ENCODE assay signal across 26 cellular contexts in the genomic region with DNA sequence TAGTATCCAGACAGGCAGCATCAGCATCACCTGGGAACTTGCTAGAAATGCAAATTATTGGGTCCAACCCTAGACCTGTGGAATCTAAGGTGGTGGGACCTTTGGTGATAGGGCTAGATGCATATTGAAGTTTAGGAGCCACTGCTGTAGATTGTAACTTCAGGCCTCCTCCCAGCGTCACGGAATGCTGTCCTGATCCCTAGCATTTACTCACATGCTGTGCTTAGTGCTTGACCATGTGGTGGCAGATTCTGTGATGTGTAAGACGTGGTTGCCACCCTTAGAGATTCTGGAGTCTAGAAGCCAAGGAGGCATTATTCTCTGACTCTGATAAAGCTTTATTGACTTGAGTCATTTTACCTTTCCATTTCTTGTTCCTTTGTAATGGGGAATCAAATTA. TPM values are rescaled to one million over a fixed set of nuclear protein-coding genes. Genes with fewer than 3 reads are reported as not detected.
DNase-seq lines count a peak whose midpoint lies in the region; ATAC-seq, FAIRE-seq and TF ChIP-seq lines count a peak whose summit lies in the region.
"Had no signal": no experiment of that assay in that cellular context is flagged by ENCODE, and none has a peak within 500 bp of the region (broad histone marks: within the 10 kb centered on the region; RNA-seq: fewer than 3 reads in every experiment).

No MANE protein-coding gene starts in this region.

- H3K27ac Mint-ChIP-seq in T-helper 17 cell: peak overlapping the region; percentile 65
- H3K27ac Mint-ChIP-seq: activated CD4-positive, alpha-beta memory T cell treated with anti-CD3 and anti-CD28 coated beads for 36 hours; natural killer cell; T-helper 1 cell treated with Interleukin-12 subunit alpha and Interleukin-12 subunit beta and Interleukin-4 antibody, amounts not matched to agents 30 μg/mL and 1 μg/mL, for 36 hours had no signal

- peak; percentile 29 for FAIRE-seq in keratinocyte (lab: Jason Lieb, UNC)
- FAIRE-seq: D721Med, islet of Langerhans had no signal

- WGBS in GM23248 (ENCODE audit: low coverage in 1 of 2, low lambda C conversion rate in 2 of 2, missing lambda C conversion rate in 2 of 2), 2 experiments: 39 to 40% methylated on average over 3 of the region's 3 CpGs

- DNase-seq in GM23248 (peak; percentile 66), T-helper 17 cell (no peak), keratinocyte (ENCODE audit: low read depth, low spot score) (no peak), putamen (ENCODE audit: low spot score) (no peak), NCI-H1930 (lab: John Stamatoyannopoulos, UW) (no peak)
- DNase-seq: activated CD4-positive, alpha-beta memory T cell treated with anti-CD3 and anti-CD28 coated beads for 36 hours; activated naive CD4-positive, alpha-beta T cell treated with Interleukin-2 at 50 U/mL for 16 hours; anterior cingulate cortex; cerebellar nuclear complex; effector CD4-positive, alpha-beta T cell; IMR-90; mesenchymal stem cell; natural killer cell; NCI-H1436; NCI-H774; WERI-Rb-1 had no signal

- peaks cover 11% of the 10 kb centered on the region for H3K36me3 Mint-ChIP-seq in T-helper 17 cell (ENCODE audit: low read depth)
- H3K36me3 Mint-ChIP-seq: natural killer cell had no signal

- H3K9me3 ChIP-seq in GM23248 (ENCODE audit: low read depth) (no peaks in the 10 kb centered on the region), T-helper 17 cell (ENCODE audit: control insufficient read depth, low read length, poor library complexity, severe bottlenecking) (no peaks in the 10 kb centered on the region), keratinocyte (ENCODE audit: control insufficient read depth, low read depth, low read length) (no peaks in the 10 kb centered on the region), subcutaneous abdominal adipose tissue (ENCODE audit: control insufficient read depth in 5 of 5, low read length in 5 of 5) (no peaks in the 10 kb centered on the region)
- H3K9me3 ChIP-seq: esophagus muscularis mucosa, thoracic aorta had no signal

- H3K4me2 ChIP-seq in GM23248 (ENCODE audit: unreplicated experiment) (no peak overlapping the region), keratinocyte (ENCODE audit: control insufficient read depth, extremely low read depth, insufficient read depth, low read depth, low read length) (no peak overlapping the region)

- H3K27ac ChIP-seq in GM23248: no peak overlapping the region
- no peak overlapping the region for H3K27ac ChIP-seq in keratinocyte (ENCODE audit: control insufficient read depth, insufficient read depth, low read length)
- peak overlapping the region; percentile 14 for H3K27ac ChIP-seq in subcutaneous abdominal adipose tissue (ENCODE audit: low read depth, low read length)
- H3K27ac ChIP-seq: thoracic aorta, WERI-Rb-1 had no signal

- H3K4me3 ChIP-seq in GM23248 (no peak overlapping the region), keratinocyte (ENCODE audit: control insufficient read depth in 2 of 3, extremely low read depth in 1 of 3, insufficient read depth in 2 of 3, low read depth in 1 of 3, low read length in 3 of 3) (no peak overlapping the region), subcutaneous abdominal adipose tissue (ENCODE audit: low read depth in 1 of 5, low read length in 5 of 5) (no peak overlapping the region)
- H3K4me3 ChIP-seq: esophagus muscularis mucosa, thoracic aorta had no signal

- no peaks in the 10 kb centered on the region for H3K27me3 Mint-ChIP-seq in T-helper 17 cell
- H3K27me3 Mint-ChIP-seq: activated CD4-positive, alpha-beta memory T cell treated with anti-CD3 and anti-CD28 coated beads for 36 hours had no signal

- no peaks in the 10 kb centered on the region for H3K9me2 ChIP-seq in GM23248 (ENCODE audit: insufficient read depth)

- no peaks in the 10 kb centered on the region for H3K9me1 ChIP-seq in keratinocyte (ENCODE audit: control insufficient read depth, extremely low read depth, insufficient read depth, low read length)

- H3K9ac ChIP-seq in GM23248 (no peak overlapping the region), keratinocyte (ENCODE audit: control insufficient read depth, extremely low read depth, insufficient read depth, low read length) (no peak overlapping the region), subcutaneous abdominal adipose tissue (ENCODE audit: low read length in 5 of 5) (no peak overlapping the region)

- in situ Hi-C loops in GM23248 (cut with MboI): no loop called here

- H4K20me1 ChIP-seq in GM23248 (ENCODE audit: insufficient read depth): no peaks in the 10 kb centered on the region
- H4K20me1 ChIP-seq in keratinocyte (ENCODE audit: control insufficient read depth, extremely low read depth, insufficient read depth, low read length): no peaks in the 10 kb centered on the region

- no peaks in the 10 kb centered on the region; the same call in 1 of the 2 replicates for H3K36me3 ChIP-seq in GM23248 (ENCODE audit: low read depth)
- peaks cover 6 to 17% of the 10 kb centered on the region in 2 experiments for H3K36me3 ChIP-seq in keratinocyte (ENCODE audit: control insufficient read depth in 2 of 2, extremely low read depth in 1 of 2, insufficient read depth in 2 of 2, low read length in 2 of 2)
- H3K36me3 ChIP-seq in subcutaneous abdominal adipose tissue (ENCODE audit: control insufficient read depth in 5 of 5, insufficient read depth in 5 of 5, low read length in 5 of 5): peaks cover 7 to 19% (median 13%) of the 10 kb centered on the region in 5 donors
- H3K36me3 ChIP-seq: WERI-Rb-1 had no signal

- ATAC-seq in T-helper 17 cell (no peak), GM19023 (IDR thresholded peaks at IDR 0.05; ENCODE audit: unreplicated experiment) (no peak)
- ATAC-seq: HCT116, natural killer cell had no signal

- TF ChIP-seq CTCF in keratinocyte (optimal IDR thresholded peaks at IDR 0.05 in 1 of 3, IDR thresholded peaks at IDR 0.05 in 1 of 3, conservative IDR thresholded peaks at IDR 0.05 in 1 of 3; ENCODE audit: extremely low read depth in 1 of 3, insufficient read depth in 2 of 3, low read length in 3 of 3): no peak

- H2AFZ ChIP-seq in GM23248 (no peak overlapping the region), keratinocyte (ENCODE audit: control insufficient read depth, low read length) (no peak overlapping the region)

- H3K4me1 Mint-ChIP-seq in T-helper 17 cell: peaks cover 14% of the 10 kb centered on the region
- H3K4me1 Mint-ChIP-seq: natural killer cell had no signal

- H3K4me1 ChIP-seq in GM23248 (ENCODE audit: insufficient read depth) (peaks cover 43% of the 10 kb centered on the region), keratinocyte (ENCODE audit: control insufficient read depth, extremely low read depth, insufficient read depth, low read length) (no peaks in the 10 kb centered on the region), subcutaneous abdominal adipose tissue (ENCODE audit: control insufficient read depth in 5 of 5, insufficient read depth in 5 of 5, low read length in 5 of 5) (peaks cover 1 to 33% (median 15%) of the 10 kb centered on the region in 5 donors)

- H3K4me3 Mint-ChIP-seq in T-helper 17 cell: no peak overlapping the region
- H3K4me3 Mint-ChIP-seq: activated CD4-positive, alpha-beta memory T cell treated with anti-CD3 and anti-CD28 coated beads for 36 hours; natural killer cell; T-helper 1 cell treated with Interleukin-12 subunit alpha and Interleukin-12 subunit beta and Interleukin-4 antibody, amounts not matched to agents 30 μg/mL and 1 μg/mL, for 36 hours had no signal

- peaks cover 100% of the 10 kb centered on the region for H3K79me2 ChIP-seq in GM23248 (ENCODE audit: insufficient read depth)
- H3K79me2 ChIP-seq in keratinocyte (ENCODE audit: control insufficient read depth, insufficient read depth, low read length): peaks cover 48% of the 10 kb centered on the region

- dilution Hi-C loops in keratinocyte (cut with MboI; ENCODE audit: extremely low pct_ligation_motif_present, low sequenced_read_pairs): no loop called here

- H3F3A ChIP-seq in GM23248 (ENCODE audit: insufficient read depth): peaks cover 16% of the 10 kb centered on the region

- H3K27me3 ChIP-seq in GM23248 (replicated peaks; ENCODE audit: insufficient read depth): no peaks in the 10 kb centered on the region
- H3K27me3 ChIP-seq in keratinocyte (ENCODE audit: control insufficient read depth, extremely low read depth, insufficient read depth, low read length): no peaks in the 10 kb centered on the region
- H3K27me3 ChIP-seq in subcutaneous abdominal adipose tissue (ENCODE audit: control insufficient read depth in 5 of 5, insufficient read depth in 4 of 5, low read length in 5 of 5): no peaks in the 10 kb centered on the region
- H3K27me3 ChIP-seq: esophagus muscularis mucosa had no signal

RNA-seq across cellular contexts. Expression of gene AHR, which starts 13.5 kb away (rescaled TPM):
- total RNA-seq in GM23248 (2014; rRNA removed; shearing (Covaris generic)): 90.4 and 98.7 TPM in 2 replicates
- polyA plus RNA-seq in GM23248 (2016; fragmentation: Nextera tagmentation; extraction: Ambion mirVana) (18.6 and 19.0 TPM in 2 replicates), keratinocyte (7.7 to 19.4 TPM (median 13.4 TPM) in 3 replicates)
- total RNA-seq in T-helper 17 cell: 100 to 1,000 TPM; 139 to 208 TPM
- polyA plus RNA-seq in keratinocyte (2011; ENCODE audit: low read depth): 21.0 TPM
- 10.3 and 22.8 TPM in 2 replicates for polyA plus RNA-seq in keratinocyte (2011; cell fraction: cytosol; rRNA removed)
- 32.8 and 37.0 TPM in 2 replicates for polyA plus RNA-seq in keratinocyte (2011; cell fraction: nucleus; rRNA removed)
- 22.8 and 26.4 TPM in 2 replicates for polyA plus RNA-seq in keratinocyte (2012; ENCODE audit: low replicate concordance)
- polyA minus RNA-seq in keratinocyte: 13.9 to 50.5 TPM (median 20.1 TPM) in 3 replicates
- 22.3 TPM for polyA minus RNA-seq in keratinocyte (2011; cell fraction: cytosol; rRNA and poly(A)+ RNA removed)
- 41.2 and 94.2 TPM in 2 replicates for polyA minus RNA-seq in keratinocyte (2011; cell fraction: nucleus; rRNA and poly(A)+ RNA removed)
- total RNA-seq: G401, OCI-LY7 had no signal
